21 cellular contexts compared by ENCODE assay signal in genomic region chr5:5178121-5178520, GRCh38. TPM values are rescaled to one million over a fixed set of nuclear protein-coding genes. Genes with fewer than 3 reads are reported as not detected.
DNase-seq lines count a peak whose midpoint lies in the region; ATAC-seq and TF ChIP-seq lines count a peak whose summit lies in the region.
"Had no signal": no experiment of that assay in that cellular context is flagged by ENCODE, and none has a peak within 500 bp of the region (broad histone marks: within the 10 kb centered on the region; RNA-seq: fewer than 3 reads in every experiment).

No MANE protein-coding gene starts in this region.

- TF ChIP-seq CTCF in esophagus muscularis mucosa (IDR thresholded peaks at IDR 0.05): no peak
- TF ChIP-seq CTCF in lower lobe of right lung (IDR thresholded peaks at IDR 0.05): no peak

- H3K4me3 ChIP-seq in esophagus muscularis mucosa: no peak overlapping the region
- no peak overlapping the region for H3K4me3 ChIP-seq in lower lobe of right lung
- H3K4me3 ChIP-seq: colonic mucosa, smooth muscle cell, tibial artery had no signal

- peak; percentile 64 to 85 for ATAC-seq in lower lobe of right lung
- ATAC-seq in GM21576 (IDR thresholded peaks at IDR 0.05; ENCODE audit: unreplicated experiment): no peak
- ATAC-seq in left cardiac atrium: no peak
- ATAC-seq in HG03097 (IDR thresholded peaks at IDR 0.05; ENCODE audit: low FRiP score, unreplicated experiment): no peak
- no peak for ATAC-seq in esophagus mucosa
- ATAC-seq: natural killer cell treated with Interleukin-12 subunit alpha and Interleukin-12 subunit beta and Interleukin-15 and Interleukin-18, amount 100 ng/mL, for 72 hours; PC-3; T-cell had no signal

- no peaks in the 10 kb centered on the region for H3K4me1 ChIP-seq in esophagus muscularis mucosa
- no peaks in the 10 kb centered on the region for H3K4me1 ChIP-seq in lower lobe of right lung
- H3K4me1 ChIP-seq: colonic mucosa, tibial artery had no signal

- TF ChIP-seq POLR2A in esophagus muscularis mucosa (IDR thresholded peaks at IDR 0.05; ENCODE audit: low read depth): no peak

- H3K9me3 ChIP-seq in esophagus muscularis mucosa: peaks cover 0 to 6% (median 0%) of the 10 kb centered on the region in 4 donors
- no peaks in the 10 kb centered on the region for H3K9me3 ChIP-seq in lower lobe of right lung
- H3K9me3 ChIP-seq: colonic mucosa, tibial artery had no signal

- DNase-seq in M059J (ENCODE audit: low read depth) (peak; percentile 25), esophagus muscularis mucosa (ENCODE audit: extremely low spot score) (peak; percentile 62), lower lobe of right lung (no peak), left cardiac atrium (no peak)
- DNase-seq: activated CD4-positive, alpha-beta T cell treated with anti-CD3 and anti-CD28 coated beads for 48 hours; colonic mucosa; head of caudate nucleus; HFFc6; immature natural killer cell; NCI-H774; PC-3; SHP77 treated with DMSO at 0.1 percent for 48 hours; stimulated activated CD4-positive, alpha-beta T cell treated with anti-CD3 and anti-CD28 coated beads, Interleukin-2, amount 100 ng/mL, for 48 hours; stimulated activated naive CD4-positive, alpha-beta T cell treated with Interleukin-2 at 50 U/mL for 16 hours; T-cell; tibial artery had no signal

- H3K27me3 ChIP-seq in esophagus muscularis mucosa (peaks cover 0 to 9% (median 0%) of the 10 kb centered on the region in 4 donors), lower lobe of right lung (ENCODE audit: low read depth) (no peaks in the 10 kb centered on the region)
- H3K27me3 ChIP-seq: colonic mucosa, tibial artery had no signal

- intact Hi-C loops in esophagus muscularis mucosa (cut with DNase I) (no loop called here), lower lobe of right lung (cut with DNase I) (no loop called here), left cardiac atrium (cut with DNase I) (no loop called here)

- WGBS in esophagus muscularis mucosa: 78% methylated on average over 4 of the region's 4 CpGs

- H3K36me3 ChIP-seq in esophagus muscularis mucosa: no peaks in the 10 kb centered on the region
- no peaks in the 10 kb centered on the region for H3K36me3 ChIP-seq in lower lobe of right lung
- H3K36me3 ChIP-seq: colonic mucosa, tibial artery had no signal

- no peak for TF ChIP-seq EP300 in esophagus muscularis mucosa (IDR thresholded peaks at IDR 0.05)

- no peak overlapping the region for H3K27ac ChIP-seq in esophagus muscularis mucosa (replicated peaks in 1 of 4)
- no peak overlapping the region for H3K27ac ChIP-seq in lower lobe of right lung
- H3K27ac ChIP-seq: colonic mucosa, tibial artery had no signal

RNA-seq across cellular contexts. Expression of gene ADAMTS16, which starts 38.0 kb away (rescaled TPM):
- total RNA-seq in M059J (2014; rRNA removed; shearing (Covaris generic)): 1.4 and 2.4 TPM in 2 replicates
- 1 to 10 TPM in 1 of 4 donors, under 1 TPM in 2, not detected in 1; 0.42 to 1.1 (median 0.50) TPM for total RNA-seq in esophagus muscularis mucosa
- 1.1 TPM for total RNA-seq in lower lobe of right lung
- under 1 TPM in 1 of 2 donors, not detected in 1; 0.27 TPM for total RNA-seq in left cardiac atrium
- total RNA-seq in esophagus mucosa: not detected
- total RNA-seq: natural killer cell treated with Interleukin-12 subunit alpha and Interleukin-12 subunit beta and Interleukin-15 and Interleukin-18, amount 100 ng/mL, for 72 hours had no signal

Comparison
In these comparisons a context has a peak if more than half of its experiments do, and no peak if none do; other contexts are left out.
1. DNase-seq: peak in M059J (single experiment) and esophagus muscularis mucosa (single experiment); none in lower lobe of right lung (single experiment) and left cardiac atrium (single experiment).
2. ATAC-seq: peak in lower lobe of right lung (2 of 2); none in GM21576 (single experiment), left cardiac atrium (0 of 2), HG03097 (single experiment) and esophagus mucosa (single experiment).